Comparison of ENCODE assay signal across 13 cellular contexts in genomic region chr11:66192181-66192888, GRCh38.
DNase-seq lines count a peak whose midpoint lies in the region; ATAC-seq, FAIRE-seq and TF ChIP-seq lines count a peak whose summit lies in the region.
"Had no signal": no experiment of that assay in that cellular context is flagged by ENCODE, and none has a peak within 500 bp of the region (broad histone marks: within the 10 kb centered on the region; RNA-seq: fewer than 3 reads in every experiment).

No MANE protein-coding gene starts in this region.

- no peak for TF ChIP-seq RAD21 in A549 (conservative IDR thresholded peaks at IDR 0.05 in 1 of 2, IDR thresholded peaks at IDR 0.05 in 1 of 2)

- H3K14ac ChIP-seq in H9 (ENCODE audit: insufficient read depth, low read length) = no peak overlapping the region

- no peak overlapping the region for H3T11ph ChIP-seq in H9 (ENCODE audit: low read length)

- ATAC-seq in A549 (peak in 1 of 2 experiments; percentile 33; a peak in 3 of 6 replicates), naive B cell (ENCODE audit: low read depth in 2 of 2) (no peak), right lobe of liver (no peak), HG02610 (IDR thresholded peaks at IDR 0.05; ENCODE audit: unreplicated experiment) (no peak)
- ATAC-seq in activated CD8-positive, alpha-beta T cell treated with anti-CD3 and anti-CD28 coated beads for 36 hours = no peak
- ATAC-seq: naive thymus-derived CD4-positive, alpha-beta T cell had no signal

- intact Hi-C loops in activated CD8-positive, alpha-beta T cell treated with anti-CD3 and anti-CD28 coated beads for 36 hours (cut with micrococcal nuclease) = no loop called here
- intact Hi-C loops in right lobe of liver (cut with DNase I) = no loop called here

- no peaks in the 10 kb centered on the region for H3K79me2 ChIP-seq in H9 (ENCODE audit: insufficient read depth, low read length)

- H3K23ac ChIP-seq in H9 (ENCODE audit: insufficient read length, low read depth, low read length) = no peak overlapping the region

- no peaks in the 10 kb centered on the region for H3K79me1 ChIP-seq in H9 (ENCODE audit: insufficient read depth, low read depth, low read length, poor library complexity, severe bottlenecking)

- no peaks in the 10 kb centered on the region for H3K27me3 Mint-ChIP-seq in H9 (ENCODE audit: low read depth)
- H3K27me3 Mint-ChIP-seq in endodermal cell (ENCODE audit: insufficient read depth) = no peaks in the 10 kb centered on the region
- H3K27me3 Mint-ChIP-seq in naive B cell = no peaks in the 10 kb centered on the region
- H3K27me3 Mint-ChIP-seq in activated CD8-positive, alpha-beta T cell treated with anti-CD3 and anti-CD28 coated beads for 36 hours = no peaks in the 10 kb centered on the region
- H3K27me3 Mint-ChIP-seq: naive thymus-derived CD4-positive, alpha-beta T cell had no signal

- no peak overlapping the region for H3K4me3 ChIP-seq in A549
- H3K4me3 ChIP-seq in endodermal cell (ENCODE audit: low read length) = no peak overlapping the region
- no peak overlapping the region for H3K4me3 ChIP-seq in right lobe of liver

- no peaks in the 10 kb centered on the region for H4K20me1 ChIP-seq in H9 (ENCODE audit: control insufficient read depth, insufficient read depth, insufficient read length)

- no peak for FAIRE-seq in A549 (lab: Jason Lieb, UNC)

- H2BK12ac ChIP-seq in H9 (ENCODE audit: insufficient read length, low read depth, low read length) = no peak overlapping the region

- H3K27me3 ChIP-seq in H9 (ENCODE audit: insufficient read depth, low read length) (no peaks in the 10 kb centered on the region), endodermal cell (ENCODE audit: control insufficient read depth, insufficient read depth, low read length, poor library complexity, severe bottlenecking) (no peaks in the 10 kb centered on the region), right lobe of liver (no peaks in the 10 kb centered on the region)

- H3K23me2 ChIP-seq in H9 (ENCODE audit: insufficient read length, low read depth, low read length, poor library complexity, severe bottlenecking) = no peaks in the 10 kb centered on the region

- WGBS in A549 (ENCODE audit: missing lambda C conversion rate) = 85% methylated on average over 11 of the region's 11 CpGs
- WGBS in H9 (ENCODE audit: extremely low coverage, insufficient read length, low lambda C conversion rate) = no CpG with 5 or more reads among the region's 11 CpGs
- 82 to 94% methylated on average over 9 to 11 of the region's 11 CpGs for WGBS in endodermal cell (ENCODE audit: insufficient coverage in 1 of 2, insufficient read length in 1 of 2), 2 experiments
- 89% methylated on average over 5 of the region's 11 CpGs for WGBS in right lobe of liver (ENCODE audit: insufficient coverage, low coverage, low lambda C conversion rate, missing lambda C conversion rate)

- H3K27ac Mint-ChIP-seq in H9 = peak overlapping the region in 2 of 3 experiments; percentile 7 to 77; a peak in 2 of 7 replicates
- peak overlapping the region; percentile 35 for H3K27ac Mint-ChIP-seq in endodermal cell
- peak overlapping the region in 4 of 6 donors; percentile 41 to 84 (median 50) for H3K27ac Mint-ChIP-seq in naive B cell
- H3K27ac Mint-ChIP-seq in activated CD8-positive, alpha-beta T cell treated with anti-CD3 and anti-CD28 coated beads for 36 hours = no peak overlapping the region

- H3K36me3 Mint-ChIP-seq in H9 (ENCODE audit: insufficient read depth in 1 of 3, low read depth in 3 of 3) = peaks cover 0 to 1% (median 0%) of the 10 kb centered on the region in 3 experiments; a peak in 1 of 7 replicates
- H3K36me3 Mint-ChIP-seq in endodermal cell (ENCODE audit: low read depth) = peaks cover 34% of the 10 kb centered on the region
- peaks cover 11 to 21% of the 10 kb centered on the region in 2 donors for H3K36me3 Mint-ChIP-seq in naive B cell
- peaks cover 27% of the 10 kb centered on the region for H3K36me3 Mint-ChIP-seq in activated CD8-positive, alpha-beta T cell treated with anti-CD3 and anti-CD28 coated beads for 36 hours (ENCODE audit: low read depth)

- no peak overlapping the region for H4K8ac ChIP-seq in H9 (replicated peaks; ENCODE audit: insufficient read length, low read depth, low read length)

- H2BK5ac ChIP-seq in H9 (ENCODE audit: insufficient read length, low read length) = no peak overlapping the region

- no peak overlapping the region for H2BK20ac ChIP-seq in H9 (ENCODE audit: low read depth, low read length, poor library complexity, severe bottlenecking)

- CTCF ChIA-PET in A549 (lab: Yijun Ruan, JAX) = interaction anchor here (0.6 to 4.5 kb wide), 3 partner anchors 8 to 70 kb away, joined by 3 to 23 read pairs (median 3); no protein-coding TSS in a partner anchor
- CTCF ChIA-PET in activated CD8-positive, alpha-beta T cell treated with anti-CD3 and anti-CD28 coated beads for 36 hours (lab: Charles Lee) = interaction anchor here (0.9 to 1.6 kb wide), 2 partner anchors 10 to 11 kb away, joined by 3 to 4 read pairs; no protein-coding TSS in a partner anchor

- H4K5ac ChIP-seq in H9 (ENCODE audit: insufficient read length, low read depth, low read length) = no peak overlapping the region

- H2AK5ac ChIP-seq in H9 (ENCODE audit: insufficient read length, low read length) = no peak overlapping the region

- H3K9ac ChIP-seq in H9 (ENCODE audit: extremely low read depth, insufficient read length, low read length) (no peak overlapping the region), endodermal cell (ENCODE audit: extremely low read depth, low read length, poor library complexity, severe bottlenecking) (no peak overlapping the region)

- H3K36me3 ChIP-seq in endodermal cell (ENCODE audit: control insufficient read depth, insufficient read depth, low read length) (peaks cover 44% of the 10 kb centered on the region), right lobe of liver (no peaks in the 10 kb centered on the region)

- TF ChIP-seq CTCF in A549 (IDR thresholded peaks at IDR 0.05) (no peak), H9 (conservative IDR thresholded peaks at IDR 0.05) (no peak), endodermal cell (conservative IDR thresholded peaks at IDR 0.05) (no peak), right lobe of liver (IDR thresholded peaks at IDR 0.05) (no peak)
- TF ChIP-seq CTCF in activated CD8-positive, alpha-beta T cell treated with anti-CD3 and anti-CD28 coated beads for 36 hours (IDR thresholded peaks at IDR 0.05) = no peak

- peaks cover 56% of the 10 kb centered on the region for H3K4me1 ChIP-seq in A549
- H3K4me1 ChIP-seq in H9 (ENCODE audit: insufficient read depth, low read length) = no peaks in the 10 kb centered on the region
- H3K4me1 ChIP-seq in endodermal cell (ENCODE audit: control insufficient read depth, insufficient read depth, low read length) = peaks cover 3% of the 10 kb centered on the region
- H3K4me1 ChIP-seq in right lobe of liver = peaks cover 0 to 8% (median 0%) of the 10 kb centered on the region in 4 donors

- H3K18ac ChIP-seq in H9 (ENCODE audit: insufficient read length, low read depth, low read length) = no peak overlapping the region

- no peak overlapping the region for H2AFZ ChIP-seq in H9 (ENCODE audit: low read length)

- H3K9me3 ChIP-seq in A549 = no peaks in the 10 kb centered on the region
- H3K9me3 ChIP-seq in H9 (ENCODE audit: control insufficient read depth, low read depth, low read length) = no peaks in the 10 kb centered on the region
- peaks cover 18% of the 10 kb centered on the region for H3K9me3 ChIP-seq in endodermal cell (ENCODE audit: control insufficient read depth, low read length)
- no peaks in the 10 kb centered on the region for H3K9me3 ChIP-seq in right lobe of liver

- DNase-seq in A549 (ENCODE audit: low read depth in 1 of 2, low spot score in 1 of 2) = no peak
- DNase-seq in H9 = no peak
- no peak for DNase-seq in endodermal cell
- no peak for DNase-seq in naive B cell
- DNase-seq in DMS79 treated with DMSO at 0.1 percent for 48 hours (lab: John Stamatoyannopoulos, UW) = no peak
- DNase-seq in activated CD8-positive, alpha-beta T cell treated with anti-CD3 and anti-CD28 coated beads for 36 hours = no peak
- DNase-seq in right lobe of liver = no peak
- DNase-seq: DMS153; naive thymus-derived CD4-positive, alpha-beta T cell; stimulated activated CD4-positive, alpha-beta T cell treated with anti-CD3 and anti-CD28 coated beads, Interleukin-4, amount 100 ng/mL, for 4 hours; stimulated activated naive CD4-positive, alpha-beta T cell had no signal

- TF ChIP-seq EP300 in A549 (IDR thresholded peaks at IDR 0.05) = no peak

- no peak overlapping the region for H4K91ac ChIP-seq in H9 (ENCODE audit: insufficient read length, low read depth, low read length)

- no peak overlapping the region for H2BK15ac ChIP-seq in H9 (ENCODE audit: low read depth, low read length)

- TF ChIP-seq POLR2A in A549 (IDR thresholded peaks at IDR 0.05; ENCODE audit: low read length) = no peak
- no peak for TF ChIP-seq POLR2A in right lobe of liver (IDR thresholded peaks at IDR 0.05)

- no peak overlapping the region for H3K56ac ChIP-seq in H9 (ENCODE audit: insufficient read length, low read depth, low read length)

- no peak overlapping the region for H3K4me3 Mint-ChIP-seq in H9
- no peak overlapping the region for H3K4me3 Mint-ChIP-seq in endodermal cell
- H3K4me3 Mint-ChIP-seq in naive B cell = no peak overlapping the region
- H3K4me3 Mint-ChIP-seq in activated CD8-positive, alpha-beta T cell treated with anti-CD3 and anti-CD28 coated beads for 36 hours = no peak overlapping the region
- H3K4me3 Mint-ChIP-seq: naive thymus-derived CD4-positive, alpha-beta T cell had no signal

- H3K4me2 ChIP-seq in A549 = peak overlapping the region; percentile 27; the same call in 2 of the 3 replicates
- H3K4me2 ChIP-seq in H9 (ENCODE audit: insufficient read depth, insufficient read length, low read length) = no peak overlapping the region

- peaks cover 5 to 6% of the 10 kb centered on the region in 2 experiments; a peak in 3 of 4 replicates for H3K4me1 Mint-ChIP-seq in H9
- peaks cover 9% of the 10 kb centered on the region for H3K4me1 Mint-ChIP-seq in endodermal cell
- H3K4me1 Mint-ChIP-seq in naive B cell = peaks cover 22 to 33% (median 25%) of the 10 kb centered on the region in 3 donors
- peaks cover 15% of the 10 kb centered on the region for H3K4me1 Mint-ChIP-seq in activated CD8-positive, alpha-beta T cell treated with anti-CD3 and anti-CD28 coated beads for 36 hours (ENCODE audit: low read depth)

- H3K27ac ChIP-seq in A549 = peak overlapping the region in 1 of 2 experiments; percentile 64; a peak in 4 of 6 replicates
- no peak overlapping the region for H3K27ac ChIP-seq in H9 (ENCODE audit: insufficient read length, low read depth, low read length)
- no peak overlapping the region for H3K27ac ChIP-seq in endodermal cell (ENCODE audit: low read depth, low read length)
- H3K27ac ChIP-seq in right lobe of liver = no peak overlapping the region
- H3K27ac ChIP-seq: HL-60 had no signal

- no peak overlapping the region for H2BK120ac ChIP-seq in H9 (ENCODE audit: low read depth, low read length, poor library complexity, severe bottlenecking)

- H3K9me3 Mint-ChIP-seq in H9 (no peaks in the 10 kb centered on the region; a peak in 1 of 5 replicates), endodermal cell (peaks cover 12% of the 10 kb centered on the region), naive B cell (peaks cover 0 to 2% (median 0%) of the 10 kb centered on the region in 7 donors)
- no peaks in the 10 kb centered on the region for H3K9me3 Mint-ChIP-seq in activated CD8-positive, alpha-beta T cell treated with anti-CD3 and anti-CD28 coated beads for 36 hours

- POLR2A ChIA-PET in A549 (lab: Yijun Ruan, JAX) = no interaction called here
- POLR2A ChIA-PET in activated CD8-positive, alpha-beta T cell treated with anti-CD3 and anti-CD28 coated beads for 36 hours (lab: Charles Lee) = no interaction called here

- H3K4ac ChIP-seq in H9 (ENCODE audit: low read depth, low read length) = no peak overlapping the region
